Comparison of ENCODE assay signal across 9 cellular contexts in the genomic region with DNA sequence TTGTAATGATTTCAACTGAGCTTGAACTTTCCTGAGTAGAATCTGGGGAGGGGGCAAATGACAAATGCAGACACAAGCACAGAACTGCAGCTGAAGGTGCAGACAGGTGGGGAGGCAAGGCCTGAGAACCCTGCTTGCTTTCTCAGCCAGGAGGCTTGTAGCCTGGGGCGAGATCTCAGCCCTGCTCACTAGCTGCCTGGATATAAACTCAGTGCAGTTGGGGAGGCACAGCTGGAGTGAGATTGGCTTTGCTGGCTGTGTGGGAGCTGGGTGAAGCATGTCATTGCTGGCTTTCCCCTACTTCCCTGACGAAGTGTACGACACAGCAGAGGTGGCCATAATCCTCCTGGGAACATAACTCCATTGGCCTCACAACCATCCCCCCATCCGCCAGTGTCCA. TPM values are rescaled to one million over a fixed set of nuclear protein-coding genes. Genes with fewer than 3 reads are reported as not detected.
"Had no signal": no experiment of that assay in that cellular context is flagged by ENCODE, and none has a peak within 500 bp of the region (broad histone marks: within the 10 kb centered on the region; RNA-seq: fewer than 3 reads in every experiment).

No MANE protein-coding gene starts in this region.

- H3K27ac ChIP-seq: HL-60 had no signal

- DNase-seq: IMR-90, KBM-7, KG1 had no signal

- FAIRE-seq: HepG2, HTR-8/SVneo, K562 had no signal

- H3K27ac Mint-ChIP-seq: IgD-negative memory B cell had no signal

- H3K4me1 Mint-ChIP-seq: IgD-negative memory B cell had no signal

- H3K4me3 Mint-ChIP-seq: IgD-negative memory B cell had no signal

- H3K36me3 Mint-ChIP-seq: IgD-negative memory B cell had no signal

- ATAC-seq: HepG2, K562 had no signal

- H3K4me3 ChIP-seq: K562 had no signal

RNA-seq across cellular contexts. Expression of gene NEXMIF, which starts 55.5 kb away (rescaled TPM):
- total RNA-seq: HepG2, HT-29, IMR-90, K562 had no signal
- polyA plus RNA-seq: IMR-90, K562 had no signal
